ENCODE assay signal across 25 cellular contexts in the genomic region with DNA sequence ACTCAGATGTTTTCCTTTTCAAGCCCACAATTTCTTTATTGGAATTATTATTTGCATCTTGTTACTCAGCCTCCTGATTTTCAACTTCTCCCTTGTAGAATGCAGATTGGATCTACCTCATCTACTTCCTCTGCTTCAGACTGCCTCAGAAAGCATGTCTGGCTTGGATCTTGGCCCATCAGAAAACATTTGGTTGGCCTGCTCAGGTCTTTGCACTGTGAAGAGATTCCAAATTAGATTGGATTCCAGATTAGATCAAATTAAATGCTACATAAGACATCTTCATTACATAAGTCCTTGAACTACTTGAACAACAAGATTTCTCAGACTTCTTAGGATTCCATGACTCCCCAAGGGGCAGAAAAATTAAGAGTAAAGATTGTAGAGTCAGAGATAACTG.
"Had no signal": no experiment of that assay in that cellular context is flagged by ENCODE, and none has a peak within 500 bp of the region (broad histone marks: within the 10 kb centered on the region; RNA-seq: fewer than 3 reads in every experiment).

No MANE protein-coding gene starts in this region.

- DNase-seq: activated CD4-positive, alpha-beta memory T cell treated with anti-CD3 and anti-CD28 coated beads, Interleukin-2, amount 10 ng/mL, durations not matched to agents 7 days and 5 days; activated CD4-positive, alpha-beta T cell treated with anti-CD3 and anti-CD28 coated beads for 1 hour; activated CD4-positive, alpha-beta T cell treated with anti-CD3 and anti-CD28 coated beads, Interleukin-2, amount 10 ng/mL, durations not matched to agents 7 days and 5 days; activated CD8-positive, alpha-beta memory T cell treated with anti-CD3 and anti-CD28 coated beads, Interleukin-2, amount 50 U/mL, for 48 hours; activated gamma-delta T cell; activated naive CD4-positive, alpha-beta T cell treated with anti-CD3 and anti-CD28 coated beads, Interleukin-2, amount 10 ng/mL, durations not matched to agents 7 days and 5 days; activated naive CD8-positive, alpha-beta T cell treated with anti-CD3 and anti-CD28 coated beads, Interleukin-2, amount 10 ng/mL, durations not matched to agents 7 days and 5 days; activated T-cell treated with anti-CD3 and anti-CD28 coated beads, Interleukin-2, amount 50 U/mL, for 24 hours; caudate nucleus; cortex of kidney; effector memory CD8-positive, alpha-beta T cell; erythroblast; gastrocnemius medialis; glutamatergic neuron; left ventricle myocardium inferior; midbrain; naive thymus-derived CD4-positive, alpha-beta T cell; ovary; right lobe of liver; stimulated activated CD4-positive, alpha-beta T cell treated with anti-CD3 and anti-CD28 coated beads, Interleukin-2, amount 100 ng/mL, for 48 hours; stimulated activated naive CD8-positive, alpha-beta T cell treated with anti-CD3 and anti-CD28 coated beads, Interleukin-15, Interleukin-2, amounts not matched to agents 100 U/mL and 50 U/mL, for 24 hours; T1000; upper lobe of left lung had no signal

- H3K27ac Mint-ChIP-seq: activated CD4-positive, alpha-beta memory T cell treated with anti-CD3 and anti-CD28 coated beads, Interleukin-2, amount 10 ng/mL, durations not matched to agents 7 days and 5 days; activated CD4-positive, alpha-beta T cell treated with anti-CD3 and anti-CD28 coated beads, Interleukin-2, amount 10 ng/mL, durations not matched to agents 7 days and 5 days; activated naive CD4-positive, alpha-beta T cell treated with anti-CD3 and anti-CD28 coated beads, Interleukin-2, amount 10 ng/mL, durations not matched to agents 7 days and 5 days; activated naive CD8-positive, alpha-beta T cell treated with anti-CD3 and anti-CD28 coated beads, Interleukin-2, amount 10 ng/mL, durations not matched to agents 7 days and 5 days; activated T-cell treated with anti-CD3 and anti-CD28 coated beads, Interleukin-2, amount 50 U/mL, for 24 hours; effector memory CD8-positive, alpha-beta T cell; naive thymus-derived CD4-positive, alpha-beta T cell; progenitor cell of endocrine pancreas; WTC11 had no signal

- H3K4me3 Mint-ChIP-seq: activated CD4-positive, alpha-beta memory T cell treated with anti-CD3 and anti-CD28 coated beads, Interleukin-2, amount 10 ng/mL, durations not matched to agents 7 days and 5 days; activated CD4-positive, alpha-beta T cell treated with anti-CD3 and anti-CD28 coated beads, Interleukin-2, amount 10 ng/mL, durations not matched to agents 7 days and 5 days; activated naive CD4-positive, alpha-beta T cell treated with anti-CD3 and anti-CD28 coated beads, Interleukin-2, amount 10 ng/mL, durations not matched to agents 7 days and 5 days; activated naive CD8-positive, alpha-beta T cell treated with anti-CD3 and anti-CD28 coated beads, Interleukin-2, amount 10 ng/mL, durations not matched to agents 7 days and 5 days; activated T-cell treated with anti-CD3 and anti-CD28 coated beads, Interleukin-2, amount 50 U/mL, for 24 hours; effector memory CD8-positive, alpha-beta T cell; naive thymus-derived CD4-positive, alpha-beta T cell; WTC11 had no signal

- H3K27me3 Mint-ChIP-seq: activated CD4-positive, alpha-beta memory T cell treated with anti-CD3 and anti-CD28 coated beads, Interleukin-2, amount 10 ng/mL, durations not matched to agents 7 days and 5 days; activated CD4-positive, alpha-beta T cell treated with anti-CD3 and anti-CD28 coated beads, Interleukin-2, amount 10 ng/mL, durations not matched to agents 7 days and 5 days; activated naive CD4-positive, alpha-beta T cell treated with anti-CD3 and anti-CD28 coated beads, Interleukin-2, amount 10 ng/mL, durations not matched to agents 7 days and 5 days; activated naive CD8-positive, alpha-beta T cell treated with anti-CD3 and anti-CD28 coated beads, Interleukin-2, amount 10 ng/mL, durations not matched to agents 7 days and 5 days; activated T-cell treated with anti-CD3 and anti-CD28 coated beads, Interleukin-2, amount 50 U/mL, for 24 hours; effector memory CD8-positive, alpha-beta T cell; naive thymus-derived CD4-positive, alpha-beta T cell; progenitor cell of endocrine pancreas had no signal

- H3K4me1 Mint-ChIP-seq: activated CD4-positive, alpha-beta memory T cell treated with anti-CD3 and anti-CD28 coated beads, Interleukin-2, amount 10 ng/mL, durations not matched to agents 7 days and 5 days; activated CD4-positive, alpha-beta T cell treated with anti-CD3 and anti-CD28 coated beads, Interleukin-2, amount 10 ng/mL, durations not matched to agents 7 days and 5 days; activated naive CD4-positive, alpha-beta T cell treated with anti-CD3 and anti-CD28 coated beads, Interleukin-2, amount 10 ng/mL, durations not matched to agents 7 days and 5 days; activated naive CD8-positive, alpha-beta T cell treated with anti-CD3 and anti-CD28 coated beads, Interleukin-2, amount 10 ng/mL, durations not matched to agents 7 days and 5 days; naive thymus-derived CD4-positive, alpha-beta T cell had no signal

- ATAC-seq: effector memory CD8-positive, alpha-beta T cell; gastrocnemius medialis; naive thymus-derived CD4-positive, alpha-beta T cell; right lobe of liver; stimulated activated naive CD8-positive, alpha-beta T cell treated with anti-CD3 and anti-CD28 coated beads, Interleukin-15, Interleukin-2, amounts not matched to agents 100 U/mL and 50 U/mL, for 24 hours; WTC11 had no signal

- H3K36me3 Mint-ChIP-seq: activated naive CD4-positive, alpha-beta T cell treated with anti-CD3 and anti-CD28 coated beads, Interleukin-2, amount 10 ng/mL, durations not matched to agents 7 days and 5 days; activated naive CD8-positive, alpha-beta T cell treated with anti-CD3 and anti-CD28 coated beads, Interleukin-2, amount 10 ng/mL, durations not matched to agents 7 days and 5 days had no signal
